ENCODE assay signal across 8 cellular contexts in genomic region chr10:30284860-30285594, GRCh38.
DNase-seq lines count a peak whose midpoint lies in the region; ATAC-seq and TF ChIP-seq lines count a peak whose summit lies in the region.

No MANE protein-coding gene starts in this region.

- no peak overlapping the region for H3K27ac Mint-ChIP-seq in T-helper 17 cell

- no peak overlapping the region for H3K4me3 Mint-ChIP-seq in T-helper 17 cell

- H3K36me3 ChIP-seq in neutrophil, result no peaks in the 10 kb centered on the region

- H3K36me3 Mint-ChIP-seq in T-helper 17 cell (ENCODE audit: low read depth), result no peaks in the 10 kb centered on the region

- H3K27me3 Mint-ChIP-seq in T-helper 17 cell, result peaks cover 8% of the 10 kb centered on the region

- H3K9me3 ChIP-seq in T-helper 17 cell (ENCODE audit: control insufficient read depth, low read length, poor library complexity, severe bottlenecking), result no peaks in the 10 kb centered on the region
- no peaks in the 10 kb centered on the region for H3K9me3 ChIP-seq in neutrophil

- no peaks in the 10 kb centered on the region for H3K27me3 ChIP-seq in neutrophil

- no peak for TF ChIP-seq CTCF in neutrophil (IDR thresholded peaks at IDR 0.05)

- peaks cover 46 to 51% of the 10 kb centered on the region in 2 experiments for H3K4me1 ChIP-seq in neutrophil (ENCODE audit: control insufficient read depth in 1 of 2, insufficient read depth in 1 of 2, low read depth in 1 of 2, low read length in 1 of 2)

- H3K4me3 ChIP-seq in neutrophil (ENCODE audit: low read depth in 1 of 2, low read length in 1 of 2), result peak overlapping the region; percentile 27 to 37

- DNase-seq in SIG-M5 treated with dmso at 0.1 percent for 504 hours (lab: John Stamatoyannopoulos, UW; ENCODE audit: unreplicated experiment) (peak; percentile 46), SIG-M5 (lab: John Stamatoyannopoulos, UW) (no peak), T-helper 17 cell (no peak), retina (no peak), NCI-H510A (lab: John Stamatoyannopoulos, UW) (no peak)
- DNase-seq in activated CD4-positive, alpha-beta T cell treated with anti-CD3 and anti-CD28 coated beads for 48 hours, result no peak

- ATAC-seq in HG03039 (IDR thresholded peaks at IDR 0.05; ENCODE audit: unreplicated experiment) (peak; percentile 75), T-helper 17 cell (peak; percentile 28)

- H3K4me1 Mint-ChIP-seq in T-helper 17 cell, result peaks cover 2% of the 10 kb centered on the region

- peak overlapping the region; percentile 89 for H3K27ac ChIP-seq in neutrophil
